Comparison of ENCODE assay signal across 28 cellular contexts in the genomic region with DNA sequence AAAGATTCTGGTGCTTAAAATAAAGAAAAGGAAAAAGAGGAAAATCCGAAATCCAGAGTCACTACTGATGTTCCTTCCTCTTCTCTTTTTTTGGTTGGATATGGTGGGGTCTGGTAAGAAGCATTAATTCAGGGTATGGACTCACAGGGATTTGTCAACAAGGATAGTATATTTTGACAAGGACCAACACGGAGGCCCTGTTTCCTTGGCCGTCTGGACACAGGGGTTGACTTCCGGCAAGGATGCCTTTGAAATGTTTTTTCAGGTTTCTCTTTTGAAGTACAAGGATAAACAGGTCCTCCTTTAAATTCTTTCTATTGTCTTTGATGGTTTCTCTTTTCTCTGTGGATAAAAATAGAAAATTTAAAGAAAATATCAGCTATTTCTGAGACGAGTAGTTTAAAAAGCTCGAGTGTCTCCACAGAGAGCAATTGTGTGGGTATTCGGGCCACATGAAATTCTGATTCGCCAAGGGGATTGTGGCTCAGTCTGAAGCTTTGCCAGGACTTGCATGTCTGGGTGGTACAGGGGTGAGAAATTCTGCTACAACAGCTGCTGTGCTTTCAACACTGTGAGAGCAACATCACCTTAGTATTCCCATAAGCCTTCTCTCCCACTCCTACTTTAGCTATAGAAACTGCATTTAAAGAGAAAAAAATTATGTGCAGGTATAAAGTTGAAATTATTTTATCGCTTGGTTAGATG.
"Had no signal": no experiment of that assay in that cellular context is flagged by ENCODE, and none has a peak within 500 bp of the region (broad histone marks: within the 10 kb centered on the region; RNA-seq: fewer than 3 reads in every experiment).

No MANE protein-coding gene starts in this region.

- FAIRE-seq: astrocyte, islet of Langerhans had no signal

- H3K27ac ChIP-seq: adrenal gland, breast epithelium, colonic mucosa, dorsolateral prefrontal cortex, esophagus squamous epithelium, gastrocnemius medialis, thoracic aorta, VCaP had no signal

- H3K36me3 Mint-ChIP-seq: T-cell, type B pancreatic cell had no signal

- H3K36me3 ChIP-seq: adrenal gland, breast epithelium, colonic mucosa, esophagus squamous epithelium, gastrocnemius medialis, thoracic aorta had no signal

- H3K27ac Mint-ChIP-seq: activated CD4-positive, alpha-beta T cell treated with anti-CD3 and anti-CD28 coated beads, Interleukin-2, amount 10 ng/mL, durations not matched to agents 7 days and 5 days; activated CD8-positive, alpha-beta T cell treated with anti-CD3 and anti-CD28 coated beads for 36 hours; activated naive CD8-positive, alpha-beta T cell; activated T-helper 1 cell treated with anti-CD3 and anti-CD28 coated beads, Interleukin-12 subunit alpha, Interleukin-12 subunit beta, Interleukin-2, Interleukin-4 antibody, amounts not matched to agents 30 ng/mL and 10 ng/mL and 1 ng/mL, durations not matched to agents 14 hours and 24 hours and 36 hours; effector memory CD8-positive, alpha-beta T cell; nephron; progenitor cell of endocrine pancreas; T-cell; T-helper 2 cell treated with Interferon-gamma antibody and Interleukin-4, amounts not matched to agents 5 μg/mL and 100 μg/mL, for 36 hours; type B pancreatic cell had no signal

- H3K27me3 ChIP-seq: adrenal gland, breast epithelium, colonic mucosa, dorsolateral prefrontal cortex, esophagus squamous epithelium, gastrocnemius medialis had no signal

- H3K4me1 Mint-ChIP-seq: central memory CD8-positive, alpha-beta T cell; nephron had no signal

- H3K9me3 Mint-ChIP-seq: activated CD4-positive, alpha-beta T cell treated with anti-CD3 and anti-CD28 coated beads, Interleukin-2, amount 10 ng/mL, durations not matched to agents 7 days and 5 days; activated T-helper 1 cell treated with anti-CD3 and anti-CD28 coated beads, Interleukin-12 subunit alpha, Interleukin-12 subunit beta, Interleukin-2, Interleukin-4 antibody, amounts not matched to agents 30 ng/mL and 10 ng/mL and 1 ng/mL, durations not matched to agents 14 hours and 24 hours and 36 hours had no signal

- H3K27me3 Mint-ChIP-seq: activated CD8-positive, alpha-beta T cell treated with anti-CD3 and anti-CD28 coated beads for 36 hours; activated naive CD8-positive, alpha-beta T cell; progenitor cell of endocrine pancreas had no signal

- H3K9me3 ChIP-seq: adrenal gland, colonic mucosa, esophagus squamous epithelium, gastrocnemius medialis, thoracic aorta had no signal

- DNase-seq: activated CD4-positive, alpha-beta T cell treated with anti-CD3 and anti-CD28 coated beads, Interleukin-2, amount 10 ng/mL, durations not matched to agents 7 days and 5 days; activated CD4-positive, CD25-positive, alpha-beta regulatory T cell treated with anti-CD3 and anti-CD28 coated beads, Interleukin-2, amount 50 U/mL, for 72 hours; activated CD8-positive, alpha-beta T cell treated with anti-CD3 and anti-CD28 coated beads for 36 hours; activated gamma-delta T cell; adrenal gland; colonic mucosa; dorsolateral prefrontal cortex; effector memory CD8-positive, alpha-beta T cell; esophagus squamous epithelium; gastrocnemius medialis; hypothalamus; midbrain; retina; stimulated activated CD4-positive, alpha-beta T cell treated with anti-CD3 and anti-CD28 coated beads, Interleukin-4, amount 100 ng/mL, for 24 hours; stimulated activated naive CD4-positive, alpha-beta T cell treated with Interleukin-2 at 50 U/mL for 16 hours; T-cell had no signal

- ATAC-seq: activated CD8-positive, alpha-beta T cell treated with anti-CD3 and anti-CD28 coated beads for 36 hours; effector memory CD8-positive, alpha-beta T cell; gastrocnemius medialis; T-cell had no signal

- H3K4me3 ChIP-seq: adrenal gland, breast epithelium, colonic mucosa, dorsolateral prefrontal cortex, esophagus squamous epithelium, gastrocnemius medialis, thoracic aorta had no signal

- H3K4me3 Mint-ChIP-seq: activated CD4-positive, alpha-beta T cell treated with anti-CD3 and anti-CD28 coated beads, Interleukin-2, amount 10 ng/mL, durations not matched to agents 7 days and 5 days; activated CD8-positive, alpha-beta T cell treated with anti-CD3 and anti-CD28 coated beads for 36 hours; activated naive CD8-positive, alpha-beta T cell; activated T-helper 1 cell treated with anti-CD3 and anti-CD28 coated beads, Interleukin-12 subunit alpha, Interleukin-12 subunit beta, Interleukin-2, Interleukin-4 antibody, amounts not matched to agents 30 ng/mL and 10 ng/mL and 1 ng/mL, durations not matched to agents 14 hours and 24 hours and 36 hours; central memory CD8-positive, alpha-beta T cell; effector memory CD8-positive, alpha-beta T cell; nephron; T-cell; T-helper 2 cell treated with Interferon-gamma antibody and Interleukin-4, amounts not matched to agents 5 μg/mL and 100 μg/mL, for 36 hours; type B pancreatic cell had no signal

- H3K4me1 ChIP-seq: adrenal gland, breast epithelium, colonic mucosa, gastrocnemius medialis had no signal
